Comparison of ENCODE assay signal across 13 cellular contexts in genomic region chr10:4941540-4942330, GRCh38. TPM values are rescaled to one million over a fixed set of nuclear protein-coding genes. Genes with fewer than 3 reads are reported as not detected.
DNase-seq lines count a peak whose midpoint lies in the region; ATAC-seq, FAIRE-seq and TF ChIP-seq lines count a peak whose summit lies in the region.
"Had no signal": no experiment of that assay in that cellular context is flagged by ENCODE, and none has a peak within 500 bp of the region (broad histone marks: within the 10 kb centered on the region; RNA-seq: fewer than 3 reads in every experiment).

No MANE protein-coding gene starts in this region.

- peak overlapping the region; percentile 45; the same call in 1 of the 2 replicates for H3K9ac ChIP-seq in HepG2 (ENCODE audit: insufficient read depth, low read depth, low read length)
- H3K9ac ChIP-seq: SK-N-SH had no signal

- FAIRE-seq in HepG2 (lab: Jason Lieb, UNC), result no peak
- FAIRE-seq: frontal cortex had no signal

- H3K27ac ChIP-seq in HepG2 (ENCODE audit: extremely low read length, insufficient read depth, low read length) (peak overlapping the region; percentile 88), aorta (ENCODE audit: low read depth in 1 of 2, low read length in 2 of 2) (peak overlapping the region; percentile 82 to 94)

- intact Hi-C loops in HepG2 (cut with micrococcal nuclease; ENCODE audit: unreplicated experiment), result no loop called here
- intact Hi-C loops in aorta (cut with DNase I), result loop anchor here (5.0 to 10.0 kb wide), 2 partner anchors 131 to 133 kb away; no protein-coding TSS in a partner anchor
- intact Hi-C loops in lower leg skin (cut with DNase I; ENCODE audit: low total_unique reads), result no loop called here

- BruUV-seq in HepG2 (replicated peaks; lab: Mats Ljungman, UMichigan), result TSS peak; percentile 88

- POLR2A ChIA-PET in HepG2 (lab: Yijun Ruan, JAX), result no interaction called here

- DNase-seq in NCI-H345 (lab: John Stamatoyannopoulos, UW) (peak; percentile 9), NCI-H345 treated with DMSO at 0.1 percent for 48 hours (lab: John Stamatoyannopoulos, UW; ENCODE audit: unreplicated experiment) (no peak), epithelial cell of esophagus (ENCODE audit: low read depth) (peak; percentile 78), HepG2 (ENCODE audit: low spot score) (peak; percentile 78), aorta (no peak), lower leg skin (ENCODE audit: low spot score in 2 of 2) (no peak), cerebellum (ENCODE audit: low spot score) (no peak)
- DNase-seq: amygdala, natural killer cell, NCI-H1694 treated with DMSO at 0.1 percent for 48 hours, SK-N-SH had no signal

- no peak for TF ChIP-seq RAD21 in HepG2 (CRISPR knock-in tag; IDR thresholded peaks at IDR 0.05)

- no peaks in the 10 kb centered on the region for H3K36me3 ChIP-seq in HepG2 (replicated peaks in 1 of 2; ENCODE audit: control insufficient read depth in 1 of 2, insufficient read depth in 2 of 2, low read length in 2 of 2)
- H3K36me3 ChIP-seq in aorta (ENCODE audit: control insufficient read depth in 1 of 2, insufficient read depth in 2 of 2, low read length in 1 of 2), result no peaks in the 10 kb centered on the region

- in situ Hi-C loops in HepG2 (cut with HindIII; ENCODE audit: extremely low pct_ligation_motif_present, low pct_unique_long_range_greater_than_20kb), result no loop called here

- 79% methylated on average over 5 of the region's 5 CpGs for WGBS in HepG2 (ENCODE audit: low lambda C conversion rate)
- 28 to 34% methylated on average over 5 of the region's 5 CpGs for WGBS in aorta, 2 donors
- 36 to 46% methylated on average over 5 of the region's 5 CpGs for WGBS in lower leg skin, 2 donors

- no peak for TF ChIP-seq POLR2A in HepG2 (IDR thresholded peaks at IDR 0.05; ENCODE audit: insufficient read depth in 1 of 2, low read depth in 2 of 2, low read length in 2 of 2)
- no peak for TF ChIP-seq POLR2A in lower leg skin (IDR thresholded peaks at IDR 0.05)

- H3K79me2 ChIP-seq in HepG2 (ENCODE audit: insufficient read depth, low read length), result no peaks in the 10 kb centered on the region

- no peak overlapping the region for H2AFZ ChIP-seq in HepG2 (ENCODE audit: low read length)

- peak; percentile 29 for ATAC-seq in HepG2
- peak; percentile 49 for ATAC-seq in aorta (ENCODE audit: low FRiP score)
- no peak for ATAC-seq in GM21723 (IDR thresholded peaks at IDR 0.05; ENCODE audit: unreplicated experiment)
- ATAC-seq: natural killer cell had no signal

- peaks cover 90% of the 10 kb centered on the region for H3K4me1 ChIP-seq in HepG2 (ENCODE audit: insufficient read depth, low read length)
- peaks cover 4 to 5% of the 10 kb centered on the region in 2 donors for H3K4me1 ChIP-seq in aorta (ENCODE audit: control insufficient read depth in 1 of 2, insufficient read depth in 2 of 2, low read length in 2 of 2)

- H3K9me3 ChIP-seq in HepG2 (ENCODE audit: low read length) (no peaks in the 10 kb centered on the region), aorta (ENCODE audit: control insufficient read depth, low read length) (no peaks in the 10 kb centered on the region)
- H3K9me3 ChIP-seq: SK-N-SH had no signal

- H3K27me3 ChIP-seq in HepG2 (ENCODE audit: control insufficient read depth in 1 of 2, insufficient read depth in 2 of 2, low read length in 2 of 2) (no peaks in the 10 kb centered on the region), aorta (ENCODE audit: control insufficient read depth in 1 of 2, insufficient read depth in 2 of 2, low read length in 1 of 2) (no peaks in the 10 kb centered on the region)

- H3K4me2 ChIP-seq in HepG2 (ENCODE audit: low read depth, low read length), result no peak overlapping the region
- H3K4me2 ChIP-seq: SK-N-SH had no signal

- H4K20me1 ChIP-seq in HepG2 (ENCODE audit: insufficient read depth, low read length), result no peaks in the 10 kb centered on the region

- no peak for TF ChIP-seq CTCF in epithelial cell of esophagus (IDR thresholded peaks at IDR 0.05; ENCODE audit: insufficient read depth, low read depth, low read length, missing control alignments)
- TF ChIP-seq CTCF in HepG2 (CRISPR knock-in tag; IDR thresholded peaks at IDR 0.05), result no peak
- TF ChIP-seq CTCF in lower leg skin (IDR thresholded peaks at IDR 0.05), result no peak

- CTCF ChIA-PET in HepG2 (lab: Yijun Ruan, JAX; ENCODE audit: low intra/inter-chr PET ratio, low total read pairs), result no interaction called here

- H3K4me3 ChIP-seq in epithelial cell of esophagus (ENCODE audit: low read length) (no peak overlapping the region), HepG2 (replicated peaks in 1 of 3; ENCODE audit: insufficient read depth in 1 of 3, low read depth in 2 of 3, low read length in 3 of 3) (no peak overlapping the region), aorta (ENCODE audit: low read length in 2 of 2) (no peak overlapping the region), lower leg skin (ENCODE audit: low read depth, poor library complexity, severe bottlenecking) (no peak overlapping the region)

- TF ChIP-seq EP300 in HepG2 (IDR thresholded peaks at IDR 0.05; ENCODE audit: low read depth in 2 of 2, low read length in 2 of 2) (peak in 1 of 2 experiments; percentile 71; a peak in 2 of 4 replicates), HepG2 (CRISPR knock-in tag; IDR thresholded peaks at IDR 0.05; ENCODE audit: borderline replicate concordance) (peak; percentile 71; the same call in 1 of the 2 replicates)

TF ChIP-seq in HepG2, 621 proteins besides CTCF, POLR2A, EP300 and RAD21 (continues in another document):
- TF ChIP-seq MAFK (conservative IDR thresholded peaks at IDR 0.05 in 1 of 2, IDR thresholded peaks at IDR 0.05 in 1 of 2; ENCODE audit: low read length in 2 of 2) (peak; percentile 64 to 78), ZBTB26 (CRISPR knock-in tag; IDR thresholded peaks at IDR 0.05; ENCODE audit: borderline replicate concordance) (peak; percentile 80; the same call in 1 of the 2 replicates)

RNA-seq across cellular contexts. Expression of gene AKR1C1, which starts 21.5 kb away (rescaled TPM):
- total RNA-seq in HepG2 (2016; rRNA removed; fragmentation: Illumina TruSeq; extraction: Trizol), result 2,238 and 3,445 TPM in 2 replicates
- total RNA-seq in HepG2 (2016; cell fraction: cytosol; rRNA removed; fragmentation: Illumina TruSeq; extraction: Trizol; ENCODE audit: low read depth), result 260 and 286 TPM in 2 replicates
- total RNA-seq in HepG2 (2016; cell fraction: insoluble cytoplasmic fraction; rRNA removed; fragmentation: Illumina TruSeq; extraction: Trizol), result 2,230 and 3,407 TPM in 2 replicates
- 374 and 428 TPM in 2 replicates for total RNA-seq in HepG2 (2016; cell fraction: membrane; rRNA removed; fragmentation: Illumina TruSeq; extraction: Trizol)
- 793 and 846 TPM in 2 replicates for total RNA-seq in HepG2 (2016; cell fraction: nucleus; rRNA removed; fragmentation: Illumina TruSeq; extraction: Trizol)
- polyA plus RNA-seq in HepG2 (2011; rRNA removed), result 885 and 948 TPM in 2 replicates
- 828 and 865 TPM in 2 replicates for polyA plus RNA-seq in HepG2 (2011; cell fraction: cytosol; rRNA removed)
- polyA plus RNA-seq in HepG2 (2011; cell fraction: nucleus; rRNA removed), result 305 and 371 TPM in 2 replicates
- 1,096 and 2,304 TPM in 2 replicates for polyA plus RNA-seq in HepG2 (2012)
- polyA plus RNA-seq in HepG2 (2016; cell fraction: cytosol; fragmentation: Illumina TruSeq; extraction: Trizol; ENCODE audit: low read depth), result 300 and 314 TPM in 2 replicates
- polyA plus RNA-seq in HepG2 (2016; cell fraction: insoluble cytoplasmic fraction; fragmentation: Illumina TruSeq; extraction: Trizol; ENCODE audit: low read depth), result 3,286 and 3,327 TPM in 2 replicates
- polyA plus RNA-seq in HepG2 (2016; cell fraction: membrane; fragmentation: Illumina TruSeq; extraction: Trizol; ENCODE audit: low read depth), result 290 and 331 TPM in 2 replicates
- polyA plus RNA-seq in HepG2 (2016; cell fraction: nucleus; fragmentation: Illumina TruSeq; extraction: Trizol; ENCODE audit: insufficient read depth, low read depth), result 1,050 and 1,147 TPM in 2 replicates
- polyA minus RNA-seq in HepG2 (2011; rRNA and poly(A)+ RNA removed; ENCODE audit: low replicate concordance), result 2.0 and 396 TPM in 2 replicates
- polyA minus RNA-seq in HepG2 (2011; cell fraction: cytosol; rRNA and poly(A)+ RNA removed), result 248 and 276 TPM in 2 replicates
- 488 and 587 TPM in 2 replicates for polyA minus RNA-seq in HepG2 (2011; cell fraction: nucleus; rRNA and poly(A)+ RNA removed)
- total RNA-seq in aorta, result 10 to 100 TPM; 33.6 to 79.0 TPM
- 100 to 1,000 TPM; 100 to 311 TPM for polyA plus RNA-seq in aorta
- total RNA-seq in lower leg skin, result 10 to 100 TPM; 16.3 to 44.4 (median 31.3) TPM
- total RNA-seq in cerebellum, result 22.4 TPM

Comparison
In these comparisons a context has a peak if more than half of its experiments do, and no peak if none do; other contexts are left out.
1. DNase-seq: peak in NCI-H345 (single experiment), epithelial cell of esophagus (single experiment) and HepG2 (single experiment); none in NCI-H345 treated with DMSO at 0.1 percent for 48 hours (single experiment), aorta (0 of 2), lower leg skin (0 of 2) and cerebellum (single experiment).
2. intact Hi-C loops: an anchor here in aorta (5.0 to 10.0 kb wide); none called in HepG2 and lower leg skin.